ENCODE assay signal across 18 cellular contexts in genomic region chr6:137660296-137660731, GRCh38.
"Had no signal": no experiment of that assay in that cellular context is flagged by ENCODE, and none has a peak within 500 bp of the region (broad histone marks: within the 10 kb centered on the region; RNA-seq: fewer than 3 reads in every experiment).

No MANE protein-coding gene starts in this region.

- H3K27me3 ChIP-seq: brain microvascular endothelial cell, thyroid gland, uterus had no signal

- DNase-seq: activated B cell treated with CpG ODN at 0.5 μM for 24 hours; activated CD4-positive, alpha-beta T cell treated with anti-CD3 and anti-CD28 coated beads, Interleukin-2, amount 10 ng/mL, durations not matched to agents 7 days and 5 days; activated gamma-delta T cell treated with Interleukin-2 at 50 U/mL for 16 hours; activated naive CD8-positive, alpha-beta T cell treated with anti-CD3 and anti-CD28 coated beads for 36 hours; amygdala; brain microvascular endothelial cell; cortex of kidney; effector CD8-positive, alpha-beta T cell; foreskin fibroblast; midbrain; naive thymus-derived CD4-positive, alpha-beta T cell; stimulated activated CD4-positive, alpha-beta T cell treated with anti-CD3 and anti-CD28 coated beads, Interleukin-2, amount 100 ng/mL, for 48 hours; T-helper 2 cell; thyroid gland; uterus had no signal

- H3K4me1 ChIP-seq: parathyroid adenoma, thyroid gland, uterus had no signal

- H3K27ac ChIP-seq: brain microvascular endothelial cell, parathyroid adenoma, thyroid gland, uterus had no signal

- H3K36me3 ChIP-seq: brain microvascular endothelial cell, thyroid gland, uterus had no signal

- H3K4me3 ChIP-seq: lung, thyroid gland, uterus had no signal

- H3K9me3 ChIP-seq: thyroid gland had no signal

- ATAC-seq: naive thymus-derived CD4-positive, alpha-beta T cell; stimulated activated memory B cell treated with anti-CD40 and anti-IgM and Interleukin-4, amounts not matched to agents 10 μg/mL and 1 μg/mL and 100 μg/mL, for 72 hours had no signal
